Comparison of ENCODE assay signal across 9 cellular contexts in genomic region chr5:172640139-172640538, GRCh38. TPM values are rescaled to one million over a fixed set of nuclear protein-coding genes. Genes with fewer than 3 reads are reported as not detected.
A peak's percentile ranks its signal among the peaks of the same experiment; 100 is the strongest.
DNase-seq lines count a peak whose midpoint lies in the region; ATAC-seq and TF ChIP-seq lines count a peak whose summit lies in the region.
"Had no signal": no experiment of that assay in that cellular context is flagged by ENCODE, and none has a peak within 500 bp of the region (broad histone marks: within the 10 kb centered on the region; RNA-seq: fewer than 3 reads in every experiment).

No MANE protein-coding gene starts in this region.

- H3K18ac ChIP-seq in H9 (ENCODE audit: insufficient read length, low read depth, low read length) = no peak overlapping the region

- peaks cover 7% of the 10 kb centered on the region; the same call in 1 of the 2 replicates for H3K4me1 ChIP-seq in H9 (ENCODE audit: insufficient read depth, low read length)

- H3K9ac ChIP-seq in H9 (ENCODE audit: extremely low read depth, insufficient read length, low read length) = no peak overlapping the region
- H3K9ac ChIP-seq in neural cell (ENCODE audit: low read length) = no peak overlapping the region
- H3K9ac ChIP-seq: parathyroid adenoma had no signal

- no peaks in the 10 kb centered on the region for H3K36me3 ChIP-seq in neural cell (ENCODE audit: insufficient read depth, low read length)

- H3K27me3 ChIP-seq in H9 (ENCODE audit: insufficient read depth, low read length) = peaks cover 2% of the 10 kb centered on the region; the same call in 1 of the 2 replicates
- no peaks in the 10 kb centered on the region for H3K27me3 ChIP-seq in neural cell (ENCODE audit: insufficient read depth, low read depth, low read length)

- H3K4me2 ChIP-seq in H9 (ENCODE audit: insufficient read depth, insufficient read length, low read length) = peak overlapping the region; percentile 41
- no peak overlapping the region for H3K4me2 ChIP-seq in neural cell (ENCODE audit: low read length)

- H2BK120ac ChIP-seq in H9 (ENCODE audit: low read depth, low read length, poor library complexity, severe bottlenecking) = no peak overlapping the region

- H4K20me1 ChIP-seq in H9 (ENCODE audit: control insufficient read depth, insufficient read depth, insufficient read length) = no peaks in the 10 kb centered on the region
- H4K20me1 ChIP-seq in neural cell (ENCODE audit: insufficient read depth) = no peaks in the 10 kb centered on the region

- H3K9me3 ChIP-seq in H9 (ENCODE audit: control insufficient read depth, low read depth, low read length) (no peaks in the 10 kb centered on the region), neural cell (ENCODE audit: low read length) (no peaks in the 10 kb centered on the region)

- H3F3A ChIP-seq in neural cell (ENCODE audit: insufficient read depth, low read length, poor library complexity, severe bottlenecking) = no peaks in the 10 kb centered on the region

- no peak overlapping the region for H3K56ac ChIP-seq in H9 (ENCODE audit: insufficient read length, low read depth, low read length)

- no peak overlapping the region for H3T11ph ChIP-seq in H9 (ENCODE audit: low read length)

- no peak overlapping the region for H2BK5ac ChIP-seq in H9 (ENCODE audit: insufficient read length, low read length)

- peaks cover 10% of the 10 kb centered on the region for H3K23me2 ChIP-seq in H9 (ENCODE audit: insufficient read length, low read depth, low read length, poor library complexity, severe bottlenecking)

- H2AFZ ChIP-seq in H9 (ENCODE audit: low read length) (no peak overlapping the region), neural cell (ENCODE audit: low read depth, low read length) (no peak overlapping the region)

- H3K4me1 Mint-ChIP-seq in H9 = peaks cover 42 to 45% of the 10 kb centered on the region in 2 experiments

- H3K4me3 Mint-ChIP-seq in H9 = peak overlapping the region; percentile 56 to 75

- H4K5ac ChIP-seq in H9 (ENCODE audit: insufficient read length, low read depth, low read length) = no peak overlapping the region

- TF ChIP-seq CTCF in AG10803 (conservative IDR thresholded peaks at IDR 0.05; ENCODE audit: low read length) (no peak), H9 (conservative IDR thresholded peaks at IDR 0.05) (no peak), neural cell (IDR thresholded peaks at IDR 0.05; ENCODE audit: poor library complexity, severe bottlenecking) (no peak), omental fat pad (IDR thresholded peaks at IDR 0.05) (no peak)

- H3K4ac ChIP-seq in H9 (ENCODE audit: low read depth, low read length) = no peak overlapping the region

- H3K9me3 Mint-ChIP-seq in H9 = no peaks in the 10 kb centered on the region

- no peak overlapping the region for H3K14ac ChIP-seq in H9 (ENCODE audit: insufficient read depth, low read length)

- no peak overlapping the region for H3K23ac ChIP-seq in H9 (ENCODE audit: insufficient read length, low read depth, low read length)

- no peak overlapping the region for H3K27ac ChIP-seq in H9 (ENCODE audit: insufficient read length, low read depth, low read length)
- peak overlapping the region; percentile 88 for H3K27ac ChIP-seq in angular gyrus (ENCODE audit: low read depth, low read length)
- no peak overlapping the region for H3K27ac ChIP-seq in neural cell (ENCODE audit: low read length)
- H3K27ac ChIP-seq: parathyroid adenoma had no signal

- no peak for DNase-seq in AG10803 (ENCODE audit: low read depth)
- no peak for DNase-seq in H9
- DNase-seq in omental fat pad (ENCODE audit: low spot score) = no peak
- DNase-seq in cerebellar cortex (ENCODE audit: low spot score) = no peak
- DNase-seq in KG1 (lab: John Stamatoyannopoulos, UW) = no peak

- H3K27ac Mint-ChIP-seq in H9 = no peak overlapping the region

- no peak overlapping the region for H4K8ac ChIP-seq in H9 (replicated peaks; ENCODE audit: insufficient read length, low read depth, low read length)

- H3K79me2 ChIP-seq in H9 (ENCODE audit: insufficient read depth, low read length) = no peaks in the 10 kb centered on the region
- peaks cover 11% of the 10 kb centered on the region for H3K79me2 ChIP-seq in neural cell (replicated peaks; ENCODE audit: insufficient read depth, low read length)
- H3K79me2 ChIP-seq: parathyroid adenoma had no signal

- no peak overlapping the region for H2AK5ac ChIP-seq in H9 (ENCODE audit: insufficient read length, low read length)

- peaks cover 54% of the 10 kb centered on the region for H3K27me3 Mint-ChIP-seq in H9 (ENCODE audit: low read depth)

- H3K36me3 Mint-ChIP-seq in H9 (ENCODE audit: insufficient read depth in 1 of 3, low read depth in 3 of 3) = peaks cover 0 to 2% (median 0%) of the 10 kb centered on the region in 3 experiments; a peak in 2 of 7 replicates

- H2BK20ac ChIP-seq in H9 (ENCODE audit: low read depth, low read length, poor library complexity, severe bottlenecking) = no peak overlapping the region

- H3K4me3 ChIP-seq in AG10803 (ENCODE audit: low read length) (peak overlapping the region; percentile 62), neural cell (ENCODE audit: low read length) (peak overlapping the region; percentile 96)

- TF ChIP-seq RAD21 in neural cell (conservative IDR thresholded peaks at IDR 0.05) = no peak

- no peak overlapping the region for H4K91ac ChIP-seq in H9 (ENCODE audit: insufficient read length, low read depth, low read length)

- H3K79me1 ChIP-seq in H9 (ENCODE audit: insufficient read depth, low read depth, low read length, poor library complexity, severe bottlenecking) = no peaks in the 10 kb centered on the region

- TF ChIP-seq EP300 in neural cell (conservative IDR thresholded peaks at IDR 0.05; ENCODE audit: poor library complexity, severe bottlenecking) = no peak

- H2BK12ac ChIP-seq in H9 (ENCODE audit: insufficient read length, low read depth, low read length) = no peak overlapping the region

- no CpG with 5 or more reads among the region's 5 CpGs for WGBS in H9 (ENCODE audit: extremely low coverage, insufficient read length, low lambda C conversion rate)

- no peak overlapping the region for H2BK15ac ChIP-seq in H9 (ENCODE audit: low read depth, low read length)

- H3K9me2 ChIP-seq in neural cell (ENCODE audit: insufficient read depth, low read length) = no peaks in the 10 kb centered on the region

- ATAC-seq in GM19328 (IDR thresholded peaks at IDR 0.05; ENCODE audit: unreplicated experiment) (no peak), omental fat pad (ENCODE audit: low FRiP score) (no peak)

TF ChIP-seq in neural cell, 6 proteins besides CTCF, POLR2A, EP300 and RAD21:
- TF ChIP-seq SMC3 (conservative IDR thresholded peaks at IDR 0.05; ENCODE audit: poor library complexity) (no peak), TAF1 (IDR thresholded peaks at IDR 0.05; ENCODE audit: low read depth) (no peak), EZH2 (IDR thresholded peaks at IDR 0.05; ENCODE audit: borderline replicate concordance, insufficient read depth, low read length, poor library complexity, severe bottlenecking) (no peak), MXI1 (conservative IDR thresholded peaks at IDR 0.05; ENCODE audit: poor library complexity, severe bottlenecking) (no peak), POLR2AphosphoS5 (IDR thresholded peaks at IDR 0.05) (no peak), REST (IDR thresholded peaks at IDR 0.05; ENCODE audit: borderline replicate concordance) (no peak)

RNA-seq across cellular contexts. Expression of gene NEURL1B, which starts 0.9 kb away (rescaled TPM):
- total RNA-seq in H9 (2021) (3.6 TPM in 2 replicates), omental fat pad (10 to 100 TPM; 10.3 to 86.5 (median 17.8) TPM)
- 12.7 and 15.7 TPM in 2 replicates for polyA plus RNA-seq in neural cell
- polyA minus RNA-seq in neural cell = 25.6 and 26.5 TPM in 2 replicates
